In genomic region chr11:116786966-116787365, GRCh38 we compare ENCODE assay signal across 11 cellular contexts. TPM values are rescaled to one million over a fixed set of nuclear protein-coding genes. Genes with fewer than 3 reads are reported as not detected.
DNase-seq lines count a peak whose midpoint lies in the region; ATAC-seq, FAIRE-seq and TF ChIP-seq lines count a peak whose summit lies in the region.
"Had no signal": no experiment of that assay in that cellular context is flagged by ENCODE, and none has a peak within 500 bp of the region (broad histone marks: within the 10 kb centered on the region; RNA-seq: fewer than 3 reads in every experiment).

No MANE protein-coding gene starts in this region.

- H3K14ac ChIP-seq in mesenchymal stem cell (ENCODE audit: low read length in 2 of 2) = no peak overlapping the region

- no peak overlapping the region for H4K8ac ChIP-seq in mesenchymal stem cell (ENCODE audit: low read length)

- H3K9me3 ChIP-seq in cardiac muscle cell (ENCODE audit: low read depth) = no peaks in the 10 kb centered on the region
- no peaks in the 10 kb centered on the region for H3K9me3 ChIP-seq in K562 (replicated peaks; ENCODE audit: control insufficient read depth, insufficient read depth, low read depth, low read length)
- no peaks in the 10 kb centered on the region for H3K9me3 ChIP-seq in mesenchymal stem cell (ENCODE audit: control insufficient read depth, low read length)

- no peak overlapping the region for H3K23ac ChIP-seq in mesenchymal stem cell (ENCODE audit: low read length in 2 of 2)

- in situ Hi-C loops in K562 (cut with MboI) = loop anchor here (5.0 kb wide), 1 partner anchor 315 kb away; no protein-coding TSS in a partner anchor

- ATAC-seq in left cardiac atrium (no peak), K562 (no peak), HG02885 (IDR thresholded peaks at IDR 0.05; ENCODE audit: poor library complexity, unreplicated experiment) (no peak), GM21717 (IDR thresholded peaks at IDR 0.05; ENCODE audit: unreplicated experiment) (no peak)

- TF ChIP-seq RAD21 in K562 (CRISPR knock-in tag; conservative IDR thresholded peaks at IDR 0.05 in 1 of 2, IDR thresholded peaks at IDR 0.05 in 1 of 2) = no peak

- no peak overlapping the region for H2AK5ac ChIP-seq in mesenchymal stem cell (ENCODE audit: low read length, severe bottlenecking)

- H2BK120ac ChIP-seq in mesenchymal stem cell (ENCODE audit: low read depth, low read length) = no peak overlapping the region

- no peak overlapping the region for H2BK15ac ChIP-seq in mesenchymal stem cell (ENCODE audit: low read depth, poor library complexity, severe bottlenecking)

- H3K36me3 ChIP-seq in cardiac muscle cell (peaks cover 35% of the 10 kb centered on the region), K562 (ENCODE audit: control insufficient read depth, insufficient read depth, low read length) (peaks cover 50% of the 10 kb centered on the region), mesenchymal stem cell (ENCODE audit: control insufficient read depth in 1 of 2, insufficient read depth in 2 of 2, low read depth in 1 of 2, low read length in 2 of 2) (peaks cover 31 to 48% of the 10 kb centered on the region in 2 experiments), urinary bladder (ENCODE audit: insufficient read depth) (no peaks in the 10 kb centered on the region)

- H3K4ac ChIP-seq in mesenchymal stem cell (ENCODE audit: low read depth in 1 of 2, low read length in 2 of 2) = no peak overlapping the region

- no peak overlapping the region for H2BK5ac ChIP-seq in mesenchymal stem cell (ENCODE audit: low read depth, low read length, poor library complexity, severe bottlenecking)

- no peak overlapping the region for H4K91ac ChIP-seq in mesenchymal stem cell (ENCODE audit: low read length)

- 26% methylated on average over 5 of the region's 5 CpGs for WGBS in K562 (ENCODE audit: insufficient coverage, low coverage, missing lambda C conversion rate)
- 74% methylated on average over 5 of the region's 5 CpGs for WGBS in mesenchymal stem cell
- 61% methylated on average over 5 of the region's 5 CpGs for WGBS in urinary bladder

- no peak overlapping the region for H3K18ac ChIP-seq in mesenchymal stem cell (ENCODE audit: low read depth in 1 of 2, low read length in 2 of 2)

- CTCF ChIA-PET in K562 (lab: Yijun Ruan, JAX; ENCODE audit: low intra/inter-chr PET ratio) = no interaction called here

- H2AFZ ChIP-seq in K562 (ENCODE audit: low read depth, low read length) = peak overlapping the region; percentile 99; the same call in 1 of the 2 replicates
- no peak overlapping the region for H2AFZ ChIP-seq in mesenchymal stem cell (ENCODE audit: low read depth, low read length)

- H3K4me1 ChIP-seq in cardiac muscle cell (ENCODE audit: low read depth) (peaks cover 3% of the 10 kb centered on the region), K562 (replicated peaks in 1 of 2; ENCODE audit: control insufficient read depth in 2 of 2, insufficient read depth in 2 of 2, low read length in 2 of 2) (peaks cover 22 to 29% of the 10 kb centered on the region in 2 experiments; a peak in 4 of 5 replicates), mesenchymal stem cell (ENCODE audit: control insufficient read depth, insufficient read depth, low read depth, low read length) (peaks cover 13% of the 10 kb centered on the region), urinary bladder (ENCODE audit: insufficient read depth) (no peaks in the 10 kb centered on the region)

- peak overlapping the region; percentile 82 for H3K4me3 ChIP-seq in cardiac muscle cell
- peak overlapping the region; percentile 98 for H3K4me3 ChIP-seq in K562
- H3K4me3 ChIP-seq in mesenchymal stem cell (ENCODE audit: insufficient read depth in 1 of 2, low read depth in 1 of 2, low read length in 2 of 2) = peak overlapping the region in 1 of 2 experiments; percentile 95
- peak overlapping the region; percentile 89 for H3K4me3 ChIP-seq in urinary bladder (ENCODE audit: low read depth, low read length)

- TF ChIP-seq CTCF in cardiac muscle cell (IDR thresholded peaks at IDR 0.05; ENCODE audit: low read depth, low read length) (no peak), K562 (IDR thresholded peaks at IDR 0.05 in 2 of 3, conservative IDR thresholded peaks at IDR 0.05 in 1 of 3; ENCODE audit: insufficient read depth in 2 of 3, low read depth in 1 of 3, low read length in 3 of 3) (no peak)

- H3K27me3 ChIP-seq in cardiac muscle cell (peaks cover 8% of the 10 kb centered on the region), K562 (ENCODE audit: control insufficient read depth in 2 of 2, insufficient read depth in 2 of 2, low read length in 2 of 2) (no peaks in the 10 kb centered on the region), mesenchymal stem cell (ENCODE audit: control insufficient read depth in 1 of 2, insufficient read depth in 1 of 2, low read length in 2 of 2) (no peaks in the 10 kb centered on the region)

- no peaks in the 10 kb centered on the region for H3K9me1 ChIP-seq in K562 (ENCODE audit: control insufficient read depth, insufficient read depth, low read length)

- DNase-seq in cardiac muscle cell (ENCODE audit: low read depth in 1 of 2, low spot score in 1 of 2) = no peak
- DNase-seq in left cardiac atrium = no peak
- no peak for DNase-seq in K562 (ENCODE audit: extremely low read depth in 1 of 4, low spot score in 3 of 4)
- DNase-seq in mesenchymal stem cell = no peak
- no peak for DNase-seq in glomerular visceral epithelial cell (ENCODE audit: extremely low spot score)
- DNase-seq: NCI-H1092 had no signal

- no peak for TF ChIP-seq POLR2A in K562 (conservative IDR thresholded peaks at IDR 0.05)

- intact Hi-C loops in left cardiac atrium (cut with DNase I) = loop anchor here in 1 of 2 donors (10.0 kb wide), 1 partner anchor 438 kb away; no protein-coding TSS in a partner anchor
- intact Hi-C loops in K562 (cut with micrococcal nuclease) = no loop called here

- no peak overlapping the region for H2BK12ac ChIP-seq in mesenchymal stem cell (ENCODE audit: low read length in 2 of 2)

- peaks cover 26% of the 10 kb centered on the region for H3K79me1 ChIP-seq in mesenchymal stem cell (replicated peaks; ENCODE audit: low read length, poor library complexity, severe bottlenecking)

- H3K4me2 ChIP-seq in K562 (ENCODE audit: insufficient read depth, low read length) (peak overlapping the region; percentile 92), mesenchymal stem cell (ENCODE audit: low read length, poor library complexity, severe bottlenecking) (peak overlapping the region; percentile 88)

- TSS peak; percentile 61 for BruUV-seq in K562 (replicated peaks; lab: Mats Ljungman, UMichigan)

- H4K20me1 ChIP-seq in K562 (replicated peaks; ENCODE audit: control insufficient read depth, insufficient read depth, low read length) = no peaks in the 10 kb centered on the region

- peaks cover 24% of the 10 kb centered on the region for H3K79me2 ChIP-seq in K562 (ENCODE audit: control insufficient read depth, insufficient read depth, low read length)

- POLR2A ChIA-PET in K562 (lab: Yijun Ruan, JAX) = interaction anchor here (0.8 to 2.8 kb wide), 6 partner anchors 10 to 309 kb away, joined by 3 to 15 read pairs (median 3); no protein-coding TSS in a partner anchor

- H3K27ac ChIP-seq in cardiac muscle cell (no peak overlapping the region), K562 (ENCODE audit: extremely low read depth, low read depth, low read length) (peak overlapping the region; percentile 60; the same call in 2 of the 3 replicates), mesenchymal stem cell (ENCODE audit: low read length, poor library complexity, severe bottlenecking) (no peak overlapping the region), urinary bladder (ENCODE audit: low read depth) (no peak overlapping the region)

- no peak for TF ChIP-seq EP300 in K562 (IDR thresholded peaks at IDR 0.05; ENCODE audit: low read length)

- H3K9ac ChIP-seq in K562 (ENCODE audit: insufficient read depth in 1 of 2, low read depth in 2 of 2, low read length in 2 of 2) = peak overlapping the region; percentile 88 to 94; a peak in 3 of 4 replicates
- peak overlapping the region; percentile 91 for H3K9ac ChIP-seq in mesenchymal stem cell (ENCODE audit: low read length)

- FAIRE-seq in K562 (lab: Jason Lieb, UNC) = peak; percentile 57
- FAIRE-seq: colon, G401.6 had no signal

RNA-seq across cellular contexts. Expression of gene ZPR1, which starts 0.9 kb away (rescaled TPM):
- total RNA-seq in cardiac muscle cell (18.4 and 21.4 TPM in 2 replicates), left cardiac atrium (10 to 100 TPM; 23.0 to 33.9 TPM), K562 (2014; rRNA removed) (67.0 and 80.2 TPM in 2 replicates), K562 (2014; rRNA removed; fragmentation: Illumina TruSeq; extraction: Trizol) (94.1 and 104 TPM in 2 replicates), K562 (2015; rRNA removed; fragmentation: Illumina TruSeq; extraction: Trizol) (83.8 and 85.1 TPM in 2 replicates), K562 (2021) (83.8 and 88.6 TPM in 2 replicates), urinary bladder (17.9 TPM)
- polyA plus RNA-seq in cardiac muscle cell (43.9 and 48.4 TPM in 2 replicates), K562 (2011; rRNA removed) (89.3 and 120 TPM in 2 replicates), K562 (2014; fragmentation: Illumina TruSeq; extraction: Trizol) (83.9 and 96.8 TPM in 2 replicates), K562 (2014; fragmentation: Nextera tagmentation; extraction: Ambion mirVana) (10 to 100 TPM; 13.0 to 17.2 TPM), K562 (2014; rRNA removed) (66.3 and 77.5 TPM in 2 replicates), urinary bladder (27.4 TPM)
- 120 and 142 TPM in 2 replicates for total RNA-seq in K562 (2011; cell fraction: chromatin; rRNA removed; ENCODE audit: low replicate concordance)
- total RNA-seq in K562 (2011; cell fraction: nucleolus; rRNA removed) = 64.1 and 76.7 TPM in 2 replicates
- 77.9 and 94.5 TPM in 2 replicates for total RNA-seq in K562 (2011; cell fraction: nucleoplasm; rRNA removed)
- 55.3 and 65.6 TPM in 2 replicates for polyA plus RNA-seq in K562 (2011; cell fraction: cytosol; rRNA removed)
- polyA plus RNA-seq in K562 (2011; cell fraction: nucleus; rRNA removed) = 95.7 and 103 TPM in 2 replicates
- polyA plus RNA-seq in K562 (2012) = 50.1 and 76.2 TPM in 2 replicates
- 126 and 135 TPM in 2 replicates for polyA minus RNA-seq in K562 (2011; rRNA and poly(A)+ RNA removed)
- 63.5 and 68.0 TPM in 2 replicates for polyA minus RNA-seq in K562 (2011; cell fraction: cytosol; rRNA and poly(A)+ RNA removed)
- polyA minus RNA-seq in K562 (2011; cell fraction: nucleus; rRNA and poly(A)+ RNA removed) = 63.0 and 97.1 TPM in 2 replicates
- polyA plus RNA-seq in mesenchymal stem cell (2013, experiment 1 of 2) = 26.2 TPM
- 28.8 TPM for polyA plus RNA-seq in mesenchymal stem cell (2013, experiment 2 of 2)

RNA-seq across cellular contexts. Expression of gene APOA5, which starts 4.7 kb away (rescaled TPM):
- total RNA-seq in cardiac muscle cell (not detected in 2 replicates), left cardiac atrium (not detected), K562 (2014; rRNA removed) (not detected in 2 replicates), K562 (2014; rRNA removed; fragmentation: Illumina TruSeq; extraction: Trizol) (not detected in 2 replicates), K562 (2015; rRNA removed; fragmentation: Illumina TruSeq; extraction: Trizol) (not detected in 2 replicates), K562 (2021) (0.67 TPM in 1 of 2 replicates, not detected in the other), urinary bladder (not detected)
- polyA plus RNA-seq in cardiac muscle cell (not detected in 2 replicates), K562 (2011; rRNA removed) (not detected in 2 replicates), K562 (2014; fragmentation: Illumina TruSeq; extraction: Trizol) (not detected in 2 replicates), K562 (2014; fragmentation: Nextera tagmentation; extraction: Ambion mirVana) (not detected), K562 (2014; rRNA removed) (not detected in 2 replicates), urinary bladder (0.38 TPM)
- total RNA-seq in K562 (2011; cell fraction: chromatin; rRNA removed; ENCODE audit: low replicate concordance) = not detected in 2 replicates
- total RNA-seq in K562 (2011; cell fraction: nucleolus; rRNA removed) = not detected in 2 replicates
- not detected in 2 replicates for total RNA-seq in K562 (2011; cell fraction: nucleoplasm; rRNA removed)
- polyA plus RNA-seq in K562 (2011; cell fraction: cytosol; rRNA removed) = 0.03 TPM in 1 of 2 replicates, not detected in the other
- not detected in 2 replicates for polyA plus RNA-seq in K562 (2011; cell fraction: nucleus; rRNA removed)
- not detected in 2 replicates for polyA plus RNA-seq in K562 (2012)
- not detected in 2 replicates for polyA minus RNA-seq in K562 (2011; rRNA and poly(A)+ RNA removed)
- polyA minus RNA-seq in K562 (2011; cell fraction: cytosol; rRNA and poly(A)+ RNA removed) = not detected in 2 replicates
- polyA minus RNA-seq in K562 (2011; cell fraction: nucleus; rRNA and poly(A)+ RNA removed) = not detected in 2 replicates
- not detected for polyA plus RNA-seq in mesenchymal stem cell (2013, experiment 1 of 2)
- polyA plus RNA-seq in mesenchymal stem cell (2013, experiment 2 of 2) = not detected

RNA-seq across cellular contexts. Expression of gene BUD13, which starts 14.2 kb away (rescaled TPM):
- 19.5 and 19.8 TPM in 2 replicates for total RNA-seq in cardiac muscle cell
- 13.9 and 15.3 TPM in 2 replicates for polyA plus RNA-seq in cardiac muscle cell
- 1 to 10 TPM; 8.1 to 8.2 TPM for total RNA-seq in left cardiac atrium
- 15.6 and 21.6 TPM in 2 replicates for total RNA-seq in K562 (2011; cell fraction: chromatin; rRNA removed; ENCODE audit: low replicate concordance)
- 11.8 and 13.9 TPM in 2 replicates for total RNA-seq in K562 (2011; cell fraction: nucleolus; rRNA removed)
- 14.7 and 15.7 TPM in 2 replicates for total RNA-seq in K562 (2011; cell fraction: nucleoplasm; rRNA removed)
- 25.1 and 28.0 TPM in 2 replicates for total RNA-seq in K562 (2014; rRNA removed)
- 20.5 and 24.2 TPM in 2 replicates for total RNA-seq in K562 (2014; rRNA removed; fragmentation: Illumina TruSeq; extraction: Trizol)
- total RNA-seq in K562 (2015; rRNA removed; fragmentation: Illumina TruSeq; extraction: Trizol) = 30.7 and 31.1 TPM in 2 replicates
- 19.9 and 22.9 TPM in 2 replicates for total RNA-seq in K562 (2021)
- polyA plus RNA-seq in K562 (2011; rRNA removed) = 23.9 and 27.1 TPM in 2 replicates
- 22.8 and 30.1 TPM in 2 replicates for polyA plus RNA-seq in K562 (2011; cell fraction: cytosol; rRNA removed)
- 21.3 and 23.8 TPM in 2 replicates for polyA plus RNA-seq in K562 (2011; cell fraction: nucleus; rRNA removed)
- polyA plus RNA-seq in K562 (2012) = 14.8 and 19.9 TPM in 2 replicates
- polyA plus RNA-seq in K562 (2014; fragmentation: Illumina TruSeq; extraction: Trizol) = 32.5 and 34.1 TPM in 2 replicates
- polyA plus RNA-seq in K562 (2014; fragmentation: Nextera tagmentation; extraction: Ambion mirVana) = 10 to 100 TPM in 1 of 2 experiments, 1 to 10 TPM in 1; 9.5 to 10.6 TPM
- 27.1 and 28.2 TPM in 2 replicates for polyA plus RNA-seq in K562 (2014; rRNA removed)
- 34.5 and 34.7 TPM in 2 replicates for polyA minus RNA-seq in K562 (2011; rRNA and poly(A)+ RNA removed)
- 15.0 and 16.0 TPM in 2 replicates for polyA minus RNA-seq in K562 (2011; cell fraction: cytosol; rRNA and poly(A)+ RNA removed)
- 10.0 and 16.0 TPM in 2 replicates for polyA minus RNA-seq in K562 (2011; cell fraction: nucleus; rRNA and poly(A)+ RNA removed)
- polyA plus RNA-seq in mesenchymal stem cell (2013, experiment 1 of 2) = 8.3 TPM
- 8.3 TPM for polyA plus RNA-seq in mesenchymal stem cell (2013, experiment 2 of 2)
- total RNA-seq in urinary bladder = 13.5 TPM
- polyA plus RNA-seq in urinary bladder = 14.4 TPM

RNA-seq across cellular contexts. Expression of gene APOA4, which starts 36.1 kb away (rescaled TPM):
- total RNA-seq in cardiac muscle cell (0.86 and 2.1 TPM in 2 replicates), left cardiac atrium (not detected), K562 (2014; rRNA removed) (not detected in 2 replicates), K562 (2014; rRNA removed; fragmentation: Illumina TruSeq; extraction: Trizol) (not detected in 2 replicates), K562 (2015; rRNA removed; fragmentation: Illumina TruSeq; extraction: Trizol) (not detected in 2 replicates), K562 (2021) (not detected in 2 replicates), urinary bladder (not detected)
- polyA plus RNA-seq in cardiac muscle cell (0.57 and 2.1 TPM in 2 replicates), K562 (2011; rRNA removed) (not detected in 2 replicates), K562 (2014; fragmentation: Illumina TruSeq; extraction: Trizol) (not detected in 2 replicates), K562 (2014; fragmentation: Nextera tagmentation; extraction: Ambion mirVana) (not detected), K562 (2014; rRNA removed) (0.07 and 0.11 TPM in 2 replicates), urinary bladder (0.06 TPM)
- 0.32 TPM in 1 of 2 replicates, not detected in the other for total RNA-seq in K562 (2011; cell fraction: chromatin; rRNA removed; ENCODE audit: low replicate concordance)
- not detected in 2 replicates for total RNA-seq in K562 (2011; cell fraction: nucleolus; rRNA removed)
- not detected in 2 replicates for total RNA-seq in K562 (2011; cell fraction: nucleoplasm; rRNA removed)
- not detected in 2 replicates for polyA plus RNA-seq in K562 (2011; cell fraction: cytosol; rRNA removed)
- polyA plus RNA-seq in K562 (2011; cell fraction: nucleus; rRNA removed) = not detected in 2 replicates
- 0.10 TPM in 1 of 2 replicates, not detected in the other for polyA plus RNA-seq in K562 (2012)
- not detected in 2 replicates for polyA minus RNA-seq in K562 (2011; rRNA and poly(A)+ RNA removed)
- not detected in 2 replicates for polyA minus RNA-seq in K562 (2011; cell fraction: cytosol; rRNA and poly(A)+ RNA removed)
- not detected in 2 replicates for polyA minus RNA-seq in K562 (2011; cell fraction: nucleus; rRNA and poly(A)+ RNA removed)
- polyA plus RNA-seq in mesenchymal stem cell (2013, experiment 1 of 2) = not detected
- not detected for polyA plus RNA-seq in mesenchymal stem cell (2013, experiment 2 of 2)

RNA-seq across cellular contexts. Expression of gene APOC3, which starts 42.7 kb away (rescaled TPM):
- total RNA-seq in cardiac muscle cell (2.3 TPM in 1 of 2 replicates, not detected in the other), left cardiac atrium (not detected), K562 (2014; rRNA removed) (not detected in 2 replicates), K562 (2014; rRNA removed; fragmentation: Illumina TruSeq; extraction: Trizol) (not detected in 2 replicates), K562 (2015; rRNA removed; fragmentation: Illumina TruSeq; extraction: Trizol) (not detected in 2 replicates), K562 (2021) (1.1 and 1.7 TPM in 2 replicates), urinary bladder (not detected)
- polyA plus RNA-seq in cardiac muscle cell (0.96 and 2.6 TPM in 2 replicates), K562 (2011; rRNA removed) (not detected in 2 replicates), K562 (2014; fragmentation: Illumina TruSeq; extraction: Trizol) (not detected in 2 replicates), K562 (2014; fragmentation: Nextera tagmentation; extraction: Ambion mirVana) (not detected), K562 (2014; rRNA removed) (not detected in 2 replicates), urinary bladder (4.1 TPM)
- not detected in 2 replicates for total RNA-seq in K562 (2011; cell fraction: chromatin; rRNA removed; ENCODE audit: low replicate concordance)
- total RNA-seq in K562 (2011; cell fraction: nucleolus; rRNA removed) = not detected in 2 replicates
- total RNA-seq in K562 (2011; cell fraction: nucleoplasm; rRNA removed) = not detected in 2 replicates
- not detected in 2 replicates for polyA plus RNA-seq in K562 (2011; cell fraction: cytosol; rRNA removed)
- not detected in 2 replicates for polyA plus RNA-seq in K562 (2011; cell fraction: nucleus; rRNA removed)
- not detected in 2 replicates for polyA plus RNA-seq in K562 (2012)
- not detected in 2 replicates for polyA minus RNA-seq in K562 (2011; rRNA and poly(A)+ RNA removed)
- polyA minus RNA-seq in K562 (2011; cell fraction: cytosol; rRNA and poly(A)+ RNA removed) = not detected in 2 replicates
- not detected in 2 replicates for polyA minus RNA-seq in K562 (2011; cell fraction: nucleus; rRNA and poly(A)+ RNA removed)
- not detected for polyA plus RNA-seq in mesenchymal stem cell (2013, experiment 1 of 2)
- not detected for polyA plus RNA-seq in mesenchymal stem cell (2013, experiment 2 of 2)
